In the genomic region with DNA sequence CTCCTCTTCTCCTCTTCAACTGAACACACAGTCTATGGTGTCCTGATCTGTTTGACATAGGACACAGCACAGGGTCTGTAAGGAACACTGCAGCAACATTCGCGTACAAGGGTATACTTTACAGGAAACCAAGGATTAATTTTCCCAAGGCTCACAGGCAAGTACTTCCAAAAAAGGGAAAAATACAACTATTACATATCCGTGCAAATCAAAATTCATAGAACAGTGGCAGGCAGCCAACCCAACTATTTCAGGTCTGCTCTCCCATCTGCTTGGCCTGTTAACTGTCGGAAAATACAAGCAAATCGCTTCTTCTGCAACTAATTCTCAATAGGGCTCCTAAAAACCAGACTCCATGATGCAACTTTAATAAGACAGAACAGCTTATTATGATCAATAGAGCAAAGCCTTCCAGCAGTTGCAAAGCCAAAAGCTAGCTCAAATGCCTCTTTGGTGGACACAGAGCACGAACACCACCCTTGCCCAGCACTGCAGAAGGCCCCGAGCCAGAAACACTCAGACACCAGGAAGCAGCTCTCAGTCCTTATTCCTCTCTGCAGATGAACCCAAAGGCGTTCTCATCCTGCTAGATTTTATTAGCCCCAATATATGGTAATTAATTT, we compare ENCODE assay signal across 11 cellular contexts.
DNase-seq lines count a peak whose midpoint lies in the region; ATAC-seq and FAIRE-seq lines count a peak whose summit lies in the region.
"Had no signal": no experiment of that assay in that cellular context is flagged by ENCODE, and none has a peak within 500 bp of the region (broad histone marks: within the 10 kb centered on the region; RNA-seq: fewer than 3 reads in every experiment).

No MANE protein-coding gene starts in this region.

- no peaks in the 10 kb centered on the region for H3K27me3 ChIP-seq in small intestine (ENCODE audit: control insufficient read depth in 2 of 2, insufficient read depth in 2 of 2, low read length in 2 of 2)

- H3K27me3 Mint-ChIP-seq in T-helper 17 cell = peaks cover 10% of the 10 kb centered on the region

- peak overlapping the region in 1 of 2 donors; percentile 69 for H3K27ac ChIP-seq in small intestine (ENCODE audit: low read depth in 1 of 2, low read length in 1 of 2)

- no peak overlapping the region for H3K4me3 Mint-ChIP-seq in T-helper 17 cell

- H3K4me3 ChIP-seq in small intestine (ENCODE audit: low read depth in 1 of 2, low read length in 2 of 2) = no peak overlapping the region

- no peak overlapping the region for H3K27ac Mint-ChIP-seq in T-helper 17 cell

- FAIRE-seq in small intestine (lab: Jason Lieb, UNC) = no peak
- FAIRE-seq: D721Med had no signal

- ATAC-seq in left colon (peak; percentile 66), T-helper 17 cell (no peak)

- intact Hi-C loops in left colon (cut with DNase I, micrococcal nuclease) = no loop called here

- peak; percentile 61 for DNase-seq in NCI-H1092 treated with DMSO at 0.1 percent for 48 hours (lab: John Stamatoyannopoulos, UW)
- peak; percentile 27 for DNase-seq in brain pericyte (ENCODE audit: low read depth, low spot score)
- DNase-seq in left colon = peak in 1 of 2 donors; percentile 43
- peak; percentile 79 for DNase-seq in small intestine
- no peak for DNase-seq in NCI-H526 (lab: John Stamatoyannopoulos, UW)
- DNase-seq in T-helper 17 cell = no peak
- DNase-seq in activated T-cell treated with anti-CD3 and anti-CD28 coated beads, Interleukin-2, amount 50 U/mL, for 1 hour = no peak
- DNase-seq in NCI-H345 (lab: John Stamatoyannopoulos, UW) = no peak
- DNase-seq: NCI-H1048; stimulated activated naive CD4-positive, alpha-beta T cell had no signal

- H3K9me3 ChIP-seq in small intestine (ENCODE audit: control insufficient read depth, low read depth) (no peaks in the 10 kb centered on the region), T-helper 17 cell (ENCODE audit: control insufficient read depth, low read length, poor library complexity, severe bottlenecking) (no peaks in the 10 kb centered on the region)

- no peaks in the 10 kb centered on the region for H3K36me3 Mint-ChIP-seq in T-helper 17 cell (ENCODE audit: low read depth)

- no peaks in the 10 kb centered on the region for H3K36me3 ChIP-seq in small intestine (ENCODE audit: control insufficient read depth in 2 of 2, insufficient read depth in 2 of 2, low read length in 2 of 2)

- WGBS in small intestine, 3 donors = 20 to 32% (median 29%) methylated on average over 8 of the region's 8 CpGs

- peaks cover 8 to 24% of the 10 kb centered on the region in 2 donors for H3K4me1 ChIP-seq in small intestine (ENCODE audit: control insufficient read depth in 2 of 2, insufficient read depth in 1 of 2, low read depth in 1 of 2, low read length in 1 of 2)

- H3K4me1 Mint-ChIP-seq in T-helper 17 cell = no peaks in the 10 kb centered on the region

Comparison
In these comparisons a context has a peak if more than half of its experiments do, and no peak if none do; other contexts are left out.
1. DNase-seq: peak in NCI-H1092 treated with DMSO at 0.1 percent for 48 hours (single experiment), brain pericyte (single experiment) and small intestine (single experiment); none in NCI-H526 (0 of 2), T-helper 17 cell (0 of 3), activated T-cell treated with anti-CD3 and anti-CD28 coated beads, Interleukin-2, amount 50 U/mL, for 1 hour (single experiment) and NCI-H345 (single experiment).